Comparison of ENCODE assay signal across 20 cellular contexts in the genomic region with DNA sequence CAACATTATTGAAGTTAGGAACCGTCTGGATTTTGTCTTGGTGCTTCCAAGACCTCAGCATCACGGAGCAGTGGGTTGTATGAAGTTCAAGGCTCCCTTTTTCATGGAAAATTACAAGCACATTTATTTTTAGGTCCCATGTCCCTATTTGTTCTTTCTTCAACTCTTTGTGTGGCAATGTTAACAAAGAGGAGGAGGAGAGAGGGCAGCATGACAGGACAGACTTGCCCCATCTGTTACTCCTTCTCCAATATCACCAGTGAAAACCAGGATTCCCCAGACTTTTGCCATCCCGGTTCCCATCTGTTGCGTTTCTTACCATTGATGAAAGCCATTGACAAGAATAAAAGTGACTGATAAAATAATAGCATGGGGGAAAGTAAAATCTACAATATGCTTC.
"Had no signal": no experiment of that assay in that cellular context is flagged by ENCODE, and none has a peak within 500 bp of the region (broad histone marks: within the 10 kb centered on the region; RNA-seq: fewer than 3 reads in every experiment).

No MANE protein-coding gene starts in this region.

- H3K27ac Mint-ChIP-seq: activated naive CD4-positive, alpha-beta T cell treated with anti-CD3 and anti-CD28 coated beads, Interleukin-2, amount 50 U/mL, for 72 hours; activated T-cell treated with anti-CD3 and anti-CD28 coated beads, Interleukin-2, amount 50 U/mL, for 24 hours; activated T-helper 17 cell treated with anti-CD3 and anti-CD28 coated beads, Interleukin-2, amount 50 U/mL, for 72 hours; memory B cell; nephron progenitor cell; T-helper 2 cell treated with Interferon-gamma antibody and Interleukin-4, amounts not matched to agents 5 μg/mL and 100 μg/mL, for 36 hours had no signal

- H3K4me3 ChIP-seq: right lobe of liver, upper lobe of right lung had no signal

- H3K4me1 Mint-ChIP-seq: activated T-helper 17 cell treated with anti-CD3 and anti-CD28 coated beads, Interleukin-2, amount 50 U/mL, for 72 hours; memory B cell had no signal

- H3K36me3 Mint-ChIP-seq: activated naive CD4-positive, alpha-beta T cell treated with anti-CD3 and anti-CD28 coated beads, Interleukin-2, amount 50 U/mL, for 72 hours; brain; memory B cell had no signal

- H3K4me1 ChIP-seq: foreskin keratinocyte, parathyroid adenoma, upper lobe of right lung had no signal

- DNase-seq: activated CD4-positive, alpha-beta T cell treated with anti-CD3 and anti-CD28 coated beads for 1 hour; activated T-cell treated with anti-CD3 and anti-CD28 coated beads, Interleukin-2, amount 50 U/mL, for 24 hours; aorta; effector CD4-positive, alpha-beta T cell; foreskin keratinocyte; islet precursor cell; left cardiac atrium; nephron progenitor cell; nucleus accumbens; right lobe of liver; small intestine; stimulated activated CD4-positive, alpha-beta T cell treated with anti-CD3 and anti-CD28 coated beads, Interleukin-4, amount 100 ng/mL, for 1 hour; stimulated activated naive CD4-positive, alpha-beta T cell; upper lobe of right lung had no signal

- H3K27me3 Mint-ChIP-seq: activated T-cell treated with anti-CD3 and anti-CD28 coated beads, Interleukin-2, amount 50 U/mL, for 24 hours; activated T-helper 17 cell treated with anti-CD3 and anti-CD28 coated beads, Interleukin-2, amount 50 U/mL, for 72 hours; brain had no signal

- H3K27me3 ChIP-seq: foreskin keratinocyte, right lobe of liver, upper lobe of right lung had no signal

- H3K79me2 ChIP-seq: parathyroid adenoma had no signal

- H3K27ac ChIP-seq: foreskin keratinocyte, parathyroid adenoma, right lobe of liver, upper lobe of right lung had no signal

- H3K4me3 Mint-ChIP-seq: activated T-cell treated with anti-CD3 and anti-CD28 coated beads, Interleukin-2, amount 50 U/mL, for 24 hours; activated T-helper 17 cell treated with anti-CD3 and anti-CD28 coated beads, Interleukin-2, amount 50 U/mL, for 72 hours; brain; memory B cell; nephron progenitor cell; T-helper 2 cell treated with Interferon-gamma antibody and Interleukin-4, amounts not matched to agents 5 μg/mL and 100 μg/mL, for 36 hours had no signal

- H3K9ac ChIP-seq: parathyroid adenoma had no signal

- H2AFZ ChIP-seq: parathyroid adenoma had no signal

- H3K36me3 ChIP-seq: right lobe of liver, upper lobe of right lung had no signal

- H3K9me3 ChIP-seq: right lobe of liver, upper lobe of right lung had no signal

- ATAC-seq: activated naive CD4-positive, alpha-beta T cell treated with anti-CD3 and anti-CD28 coated beads, Interleukin-2, amount 50 U/mL, for 72 hours; activated T-helper 17 cell treated with anti-CD3 and anti-CD28 coated beads, Interleukin-2, amount 50 U/mL, for 72 hours; foreskin keratinocyte; left cardiac atrium; upper lobe of right lung had no signal
